Comparison of ENCODE assay signal across 8 cellular contexts in genomic region chr2:11753452-11753885, GRCh38. TPM values are rescaled to one million over a fixed set of nuclear protein-coding genes. Genes with fewer than 3 reads are reported as not detected.
DNase-seq lines count a peak whose midpoint lies in the region; ATAC-seq, FAIRE-seq and TF ChIP-seq lines count a peak whose summit lies in the region.

No MANE protein-coding gene starts in this region.

- H3K4me3 ChIP-seq in vagina, result no peak overlapping the region

- CTCF ChIA-PET in activated CD4-positive, alpha-beta memory T cell treated with anti-CD3 and anti-CD28 coated beads for 36 hours (lab: Charles Lee), result interaction anchor here (1.9 to 7.1 kb wide), 6 partner anchors 9 to 60 kb away, joined by 8 to 78 read pairs (median 9); no protein-coding TSS in a partner anchor

- peak; percentile 93 for FAIRE-seq in islet of Langerhans (lab: Jason Lieb, UNC)

- H3K4me3 Mint-ChIP-seq in activated CD4-positive, alpha-beta memory T cell treated with anti-CD3 and anti-CD28 coated beads for 36 hours, result peak overlapping the region; percentile 72

- DNase-seq in AML-193 (lab: John Stamatoyannopoulos, UW), result peak; percentile 53 to 65
- peak; percentile 83 to 96 for DNase-seq in NCI-H2081 (lab: John Stamatoyannopoulos, UW)
- DNase-seq in activated CD4-positive, alpha-beta memory T cell treated with anti-CD3 and anti-CD28 coated beads for 36 hours, result peak; percentile 66
- DNase-seq in vagina (ENCODE audit: extremely low spot score in 2 of 2), result no peak
- no peak for DNase-seq in NCI-H2171 treated with DMSO at 0.1 percent for 48 hours (lab: John Stamatoyannopoulos, UW)

- peaks cover 50% of the 10 kb centered on the region for H3K4me1 ChIP-seq in vagina

- no peak for TF ChIP-seq POLR2A in vagina (IDR thresholded peaks at IDR 0.05)

- H3K4me1 Mint-ChIP-seq in activated CD4-positive, alpha-beta memory T cell treated with anti-CD3 and anti-CD28 coated beads for 36 hours (ENCODE audit: low read depth), result peaks cover 90% of the 10 kb centered on the region

- peak; percentile 84 for ATAC-seq in GM18858 (IDR thresholded peaks at IDR 0.05; ENCODE audit: unreplicated experiment)
- peak; percentile 64 for ATAC-seq in HG02981 (IDR thresholded peaks at IDR 0.05; ENCODE audit: unreplicated experiment)

- TF ChIP-seq CTCF in vagina (IDR thresholded peaks at IDR 0.05), result no peak

- POLR2A ChIA-PET in activated CD4-positive, alpha-beta memory T cell treated with anti-CD3 and anti-CD28 coated beads for 36 hours (lab: Charles Lee), result interaction anchor here (1.1 to 2.6 kb wide), 4 partner anchors 9 to 410 kb away, joined by 3 to 25 read pairs (median 5); partner anchors contain the start of gene ROCK2

- no peaks in the 10 kb centered on the region for H3K27me3 ChIP-seq in vagina

- intact Hi-C loops in activated CD4-positive, alpha-beta memory T cell treated with anti-CD3 and anti-CD28 coated beads for 36 hours (cut with micrococcal nuclease), result loop anchor here (1.0 to 10.0 kb wide), 6 partner anchors 9 to 941 kb away; partner anchors contain the start of genes PDIA6, ROCK2 and SLC66A3
- intact Hi-C loops in vagina (cut with DNase I), result no loop called here

- no peaks in the 10 kb centered on the region for H3K9me3 Mint-ChIP-seq in activated CD4-positive, alpha-beta memory T cell treated with anti-CD3 and anti-CD28 coated beads for 36 hours

- H3K27me3 Mint-ChIP-seq in activated CD4-positive, alpha-beta memory T cell treated with anti-CD3 and anti-CD28 coated beads for 36 hours, result no peaks in the 10 kb centered on the region

- H3K27ac ChIP-seq in vagina, result peak overlapping the region; percentile 42

- peak overlapping the region; percentile 97 for H3K27ac Mint-ChIP-seq in activated CD4-positive, alpha-beta memory T cell treated with anti-CD3 and anti-CD28 coated beads for 36 hours

- H3K36me3 ChIP-seq in vagina, result no peaks in the 10 kb centered on the region

- H3K9me3 ChIP-seq in vagina, result no peaks in the 10 kb centered on the region

- no peaks in the 10 kb centered on the region for H3K36me3 Mint-ChIP-seq in activated CD4-positive, alpha-beta memory T cell treated with anti-CD3 and anti-CD28 coated beads for 36 hours

RNA-seq across cellular contexts. Expression of gene LPIN1, which starts 7.0 kb away (rescaled TPM):
- 10 to 100 TPM; 41.1 to 48.0 TPM for total RNA-seq in activated CD4-positive, alpha-beta memory T cell treated with anti-CD3 and anti-CD28 coated beads for 36 hours
- 67.5 TPM for total RNA-seq in vagina

Comparison
In these comparisons a context has a peak if more than half of its experiments do, and no peak if none do; other contexts are left out.
1. DNase-seq: peak in AML-193 (2 of 2), NCI-H2081 (2 of 2) and activated CD4-positive, alpha-beta memory T cell treated with anti-CD3 and anti-CD28 coated beads for 36 hours (single experiment); none in vagina (0 of 2) and NCI-H2171 treated with DMSO at 0.1 percent for 48 hours (single experiment).